1 cellular context compared by ENCODE assay signal in the genomic region with DNA sequence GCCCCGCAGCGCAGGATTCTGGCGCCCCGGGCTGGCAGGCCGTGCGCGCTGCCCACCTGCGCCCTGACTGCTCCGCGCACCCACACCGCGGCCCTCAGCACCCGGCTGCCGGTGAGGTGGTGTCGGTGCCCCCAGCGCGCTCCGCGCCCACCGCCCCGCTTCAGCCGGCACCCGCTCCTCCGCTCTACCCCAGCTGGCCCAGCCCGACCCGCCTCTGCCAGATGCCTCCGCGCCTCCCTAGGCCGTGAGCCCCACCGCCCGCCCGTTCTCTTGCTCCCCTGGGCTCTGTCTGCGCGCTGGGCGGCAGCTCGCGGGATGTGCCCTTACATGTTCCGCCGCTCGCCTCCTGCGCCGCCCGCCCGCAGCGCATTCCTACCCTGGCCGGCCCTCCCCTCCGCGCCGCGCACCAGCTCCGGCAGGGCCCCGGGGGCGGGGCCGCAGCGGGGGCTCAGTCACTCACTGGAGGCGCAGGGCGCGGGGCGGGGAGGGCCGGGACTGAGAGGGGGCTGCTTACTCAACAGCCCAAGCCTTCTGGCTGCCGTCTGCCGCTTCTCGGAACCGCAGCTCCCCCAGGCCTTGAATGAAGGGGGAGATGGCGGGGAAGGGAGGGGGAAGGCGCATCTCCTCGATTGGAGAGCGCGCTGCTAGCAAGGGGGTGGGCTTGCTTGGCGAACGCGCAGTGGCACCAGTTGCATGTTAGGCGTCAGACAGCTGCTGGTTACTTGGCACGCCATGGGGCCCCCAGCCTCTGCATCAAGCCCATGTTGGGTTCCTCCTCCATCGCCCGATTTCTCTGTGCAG.
TF ChIP-seq lines count a peak whose summit lies in the region.

A gene (minus strand): TSS at position 345 of the 801 bp plus-strand sequence. CDS start 402 bp downstream, outside the sequence.

TF ChIP-seq in H1, 55 proteins besides CTCF, POLR2A, EP300 and RAD21 (continued from another document):
- TF ChIP-seq, protein P1, sequence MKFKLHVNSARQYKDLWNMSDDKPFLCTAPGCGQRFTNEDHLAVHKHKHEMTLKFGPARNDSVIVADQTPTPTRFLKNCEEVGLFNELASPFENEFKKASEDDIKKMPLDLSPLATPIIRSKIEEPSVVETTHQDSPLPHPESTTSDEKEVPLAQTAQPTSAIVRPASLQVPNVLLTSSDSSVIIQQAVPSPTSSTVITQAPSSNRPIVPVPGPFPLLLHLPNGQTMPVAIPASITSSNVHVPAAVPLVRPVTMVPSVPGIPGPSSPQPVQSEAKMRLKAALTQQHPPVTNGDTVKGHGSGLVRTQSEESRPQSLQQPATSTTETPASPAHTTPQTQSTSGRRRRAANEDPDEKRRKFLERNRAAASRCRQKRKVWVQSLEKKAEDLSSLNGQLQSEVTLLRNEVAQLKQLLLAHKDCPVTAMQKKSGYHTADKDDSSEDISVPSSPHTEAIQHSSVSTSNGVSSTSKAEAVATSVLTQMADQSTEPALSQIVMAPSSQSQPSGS (IDR thresholded peaks at IDR 0.05; ENCODE audit: low read length), result no peak
- TF ChIP-seq NRF1 (IDR thresholded peaks at IDR 0.05; ENCODE audit: low read depth, low read length) (no peak), BACH1 (IDR thresholded peaks at IDR 0.05; ENCODE audit: low read length) (no peak), FOSL1 (IDR thresholded peaks at IDR 0.05; ENCODE audit: insufficient read depth, low read depth, low read length) (no peak), JUND (IDR thresholded peaks at IDR 0.05; ENCODE audit: low read length) (no peak), TEAD4 (IDR thresholded peaks at IDR 0.05; ENCODE audit: low read depth, low read length) (peak; percentile 66), CEBPB (IDR thresholded peaks at IDR 0.05; ENCODE audit: low read depth, low read length) (no peak), CHD1 (IDR thresholded peaks at IDR 0.05; ENCODE audit: low read depth, low read length) (no peak), SRF (IDR thresholded peaks at IDR 0.05; ENCODE audit: low read depth, low read length) (no peak), EGR1 (IDR thresholded peaks at IDR 0.05; ENCODE audit: borderline replicate concordance, low read depth, low read length) (no peak), CBX8 (IDR thresholded peaks at IDR 0.05; ENCODE audit: borderline replicate concordance, low read depth, low read length) (no peak), CTBP2 (IDR thresholded peaks at IDR 0.05; ENCODE audit: borderline replicate concordance, insufficient read depth, insufficient read length, low read length) (peak; percentile 43), RFX5 (IDR thresholded peaks at IDR 0.05; ENCODE audit: borderline replicate concordance, low read depth, low read length) (no peak), MAFK (IDR thresholded peaks at IDR 0.05; ENCODE audit: low read depth, low read length) (no peak), PHF8 (conservative IDR thresholded peaks at IDR 0.05; ENCODE audit: low read depth, low read length) (peak; percentile 24; the same call in 1 of the 2 replicates), POLR2AphosphoS5 (IDR thresholded peaks at IDR 0.05; ENCODE audit: low read depth, low read length) (no peak), BCL11A (IDR thresholded peaks at IDR 0.05; ENCODE audit: low read depth in 2 of 2, low read length in 2 of 2) (no peak), SAP30 (IDR thresholded peaks at IDR 0.05; ENCODE audit: insufficient read depth, insufficient replicate concordance, low read length) (no peak), RXRA (IDR thresholded peaks at IDR 0.05; ENCODE audit: insufficient read depth, low read depth, low read length) (no peak), GTF2F1 (IDR thresholded peaks at IDR 0.05; ENCODE audit: borderline replicate concordance, low read depth, low read length) (no peak), NANOG (IDR thresholded peaks at IDR 0.05; ENCODE audit: insufficient read depth, low read depth, low read length, poor library complexity, severe bottlenecking) (no peak), SP1 (IDR thresholded peaks at IDR 0.05; ENCODE audit: low read depth, low read length) (no peak), TAF1 (IDR thresholded peaks at IDR 0.05; ENCODE audit: low read depth, low read length) (peak; percentile 61), ZNF274 (IDR thresholded peaks at IDR 0.05; ENCODE audit: borderline replicate concordance, extremely low read depth, low read length) (no peak), CBX5 (IDR thresholded peaks at IDR 0.05; ENCODE audit: low read depth, low read length) (no peak), SIX5 (IDR thresholded peaks at IDR 0.05; ENCODE audit: low read depth, low read length) (no peak), YY1 (IDR thresholded peaks at IDR 0.05; ENCODE audit: low read depth, low read length) (no peak), SIRT6 (IDR thresholded peaks at IDR 0.05; ENCODE audit: low read length) (no peak), RNF2 (IDR thresholded peaks at IDR 0.05; ENCODE audit: borderline replicate concordance, low read depth, low read length, missing control alignments, poor library complexity, severe bottlenecking) (no peak), JUN (IDR thresholded peaks at IDR 0.05; ENCODE audit: low read depth, low read length) (no peak), SP4 (IDR thresholded peaks at IDR 0.05; ENCODE audit: low read length) (peak; percentile 67; the same call in 1 of the 2 replicates), RBBP5 (IDR thresholded peaks at IDR 0.05; ENCODE audit: borderline replicate concordance, low read depth, low read length) (peak; percentile 70; the same call in 1 of the 2 replicates), ASH2L (IDR thresholded peaks at IDR 0.05; ENCODE audit: low read length) (peak; percentile 89), KDM4A (IDR thresholded peaks at IDR 0.05; ENCODE audit: low read depth, low read length, severe bottlenecking) (peak; percentile 78), TBP (IDR thresholded peaks at IDR 0.05; ENCODE audit: low read depth, low read length) (no peak; the same call in 1 of the 2 replicates), TCF12 (IDR thresholded peaks at IDR 0.05; ENCODE audit: low read depth, low read length) (no peak), BRCA1 (IDR thresholded peaks at IDR 0.05; ENCODE audit: low read depth, low read length) (no peak), CHD2 (IDR thresholded peaks at IDR 0.05; ENCODE audit: low read length) (no peak), HDAC2 (IDR thresholded peaks at IDR 0.05; ENCODE audit: borderline replicate concordance in 1 of 2, low read depth in 2 of 2, low read length in 2 of 2) (0 out of 4 replicates have a peak, but pooled peaks of 1 of the 2 experiments have one; percentile 15), KDM5A (IDR thresholded peaks at IDR 0.05; ENCODE audit: low read length) (no peak), SIN3A (conservative IDR thresholded peaks at IDR 0.05 in 1 of 2, IDR thresholded peaks at IDR 0.05 in 1 of 2; ENCODE audit: low read depth in 1 of 2, low read length in 2 of 2) (peak in 1 of 2 experiments; percentile 14; a peak in 2 of 4 replicates), EZH2 (IDR thresholded peaks at IDR 0.05; ENCODE audit: low read depth, low read length, severe bottlenecking) (peak; percentile 2)
- TF ChIP-seq, protein P2, sequence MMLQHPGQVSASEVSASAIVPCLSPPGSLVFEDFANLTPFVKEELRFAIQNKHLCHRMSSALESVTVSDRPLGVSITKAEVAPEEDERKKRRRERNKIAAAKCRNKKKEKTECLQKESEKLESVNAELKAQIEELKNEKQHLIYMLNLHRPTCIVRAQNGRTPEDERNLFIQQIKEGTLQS (IDR thresholded peaks at IDR 0.05; ENCODE audit: insufficient read depth, low read depth, low read length), result no peak
- TF ChIP-seq, protein P3, sequence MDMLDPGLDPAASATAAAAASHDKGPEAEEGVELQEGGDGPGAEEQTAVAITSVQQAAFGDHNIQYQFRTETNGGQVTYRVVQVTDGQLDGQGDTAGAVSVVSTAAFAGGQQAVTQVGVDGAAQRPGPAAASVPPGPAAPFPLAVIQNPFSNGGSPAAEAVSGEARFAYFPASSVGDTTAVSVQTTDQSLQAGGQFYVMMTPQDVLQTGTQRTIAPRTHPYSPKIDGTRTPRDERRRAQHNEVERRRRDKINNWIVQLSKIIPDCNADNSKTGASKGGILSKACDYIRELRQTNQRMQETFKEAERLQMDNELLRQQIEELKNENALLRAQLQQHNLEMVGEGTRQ (IDR thresholded peaks at IDR 0.05; ENCODE audit: low read length), result no peak
- TF ChIP-seq, protein P4, sequence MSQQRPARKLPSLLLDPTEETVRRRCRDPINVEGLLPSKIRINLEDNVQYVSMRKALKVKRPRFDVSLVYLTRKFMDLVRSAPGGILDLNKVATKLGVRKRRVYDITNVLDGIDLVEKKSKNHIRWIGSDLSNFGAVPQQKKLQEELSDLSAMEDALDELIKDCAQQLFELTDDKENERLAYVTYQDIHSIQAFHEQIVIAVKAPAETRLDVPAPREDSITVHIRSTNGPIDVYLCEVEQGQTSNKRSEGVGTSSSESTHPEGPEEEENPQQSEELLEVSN (IDR thresholded peaks at IDR 0.05), result no peak
- TF ChIP-seq, protein P5, sequence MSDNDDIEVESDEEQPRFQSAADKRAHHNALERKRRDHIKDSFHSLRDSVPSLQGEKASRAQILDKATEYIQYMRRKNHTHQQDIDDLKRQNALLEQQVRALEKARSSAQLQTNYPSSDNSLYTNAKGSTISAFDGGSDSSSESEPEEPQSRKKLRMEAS (IDR thresholded peaks at IDR 0.05), result no peak; the same call in 1 of the 2 replicates
- TF ChIP-seq, protein P6, sequence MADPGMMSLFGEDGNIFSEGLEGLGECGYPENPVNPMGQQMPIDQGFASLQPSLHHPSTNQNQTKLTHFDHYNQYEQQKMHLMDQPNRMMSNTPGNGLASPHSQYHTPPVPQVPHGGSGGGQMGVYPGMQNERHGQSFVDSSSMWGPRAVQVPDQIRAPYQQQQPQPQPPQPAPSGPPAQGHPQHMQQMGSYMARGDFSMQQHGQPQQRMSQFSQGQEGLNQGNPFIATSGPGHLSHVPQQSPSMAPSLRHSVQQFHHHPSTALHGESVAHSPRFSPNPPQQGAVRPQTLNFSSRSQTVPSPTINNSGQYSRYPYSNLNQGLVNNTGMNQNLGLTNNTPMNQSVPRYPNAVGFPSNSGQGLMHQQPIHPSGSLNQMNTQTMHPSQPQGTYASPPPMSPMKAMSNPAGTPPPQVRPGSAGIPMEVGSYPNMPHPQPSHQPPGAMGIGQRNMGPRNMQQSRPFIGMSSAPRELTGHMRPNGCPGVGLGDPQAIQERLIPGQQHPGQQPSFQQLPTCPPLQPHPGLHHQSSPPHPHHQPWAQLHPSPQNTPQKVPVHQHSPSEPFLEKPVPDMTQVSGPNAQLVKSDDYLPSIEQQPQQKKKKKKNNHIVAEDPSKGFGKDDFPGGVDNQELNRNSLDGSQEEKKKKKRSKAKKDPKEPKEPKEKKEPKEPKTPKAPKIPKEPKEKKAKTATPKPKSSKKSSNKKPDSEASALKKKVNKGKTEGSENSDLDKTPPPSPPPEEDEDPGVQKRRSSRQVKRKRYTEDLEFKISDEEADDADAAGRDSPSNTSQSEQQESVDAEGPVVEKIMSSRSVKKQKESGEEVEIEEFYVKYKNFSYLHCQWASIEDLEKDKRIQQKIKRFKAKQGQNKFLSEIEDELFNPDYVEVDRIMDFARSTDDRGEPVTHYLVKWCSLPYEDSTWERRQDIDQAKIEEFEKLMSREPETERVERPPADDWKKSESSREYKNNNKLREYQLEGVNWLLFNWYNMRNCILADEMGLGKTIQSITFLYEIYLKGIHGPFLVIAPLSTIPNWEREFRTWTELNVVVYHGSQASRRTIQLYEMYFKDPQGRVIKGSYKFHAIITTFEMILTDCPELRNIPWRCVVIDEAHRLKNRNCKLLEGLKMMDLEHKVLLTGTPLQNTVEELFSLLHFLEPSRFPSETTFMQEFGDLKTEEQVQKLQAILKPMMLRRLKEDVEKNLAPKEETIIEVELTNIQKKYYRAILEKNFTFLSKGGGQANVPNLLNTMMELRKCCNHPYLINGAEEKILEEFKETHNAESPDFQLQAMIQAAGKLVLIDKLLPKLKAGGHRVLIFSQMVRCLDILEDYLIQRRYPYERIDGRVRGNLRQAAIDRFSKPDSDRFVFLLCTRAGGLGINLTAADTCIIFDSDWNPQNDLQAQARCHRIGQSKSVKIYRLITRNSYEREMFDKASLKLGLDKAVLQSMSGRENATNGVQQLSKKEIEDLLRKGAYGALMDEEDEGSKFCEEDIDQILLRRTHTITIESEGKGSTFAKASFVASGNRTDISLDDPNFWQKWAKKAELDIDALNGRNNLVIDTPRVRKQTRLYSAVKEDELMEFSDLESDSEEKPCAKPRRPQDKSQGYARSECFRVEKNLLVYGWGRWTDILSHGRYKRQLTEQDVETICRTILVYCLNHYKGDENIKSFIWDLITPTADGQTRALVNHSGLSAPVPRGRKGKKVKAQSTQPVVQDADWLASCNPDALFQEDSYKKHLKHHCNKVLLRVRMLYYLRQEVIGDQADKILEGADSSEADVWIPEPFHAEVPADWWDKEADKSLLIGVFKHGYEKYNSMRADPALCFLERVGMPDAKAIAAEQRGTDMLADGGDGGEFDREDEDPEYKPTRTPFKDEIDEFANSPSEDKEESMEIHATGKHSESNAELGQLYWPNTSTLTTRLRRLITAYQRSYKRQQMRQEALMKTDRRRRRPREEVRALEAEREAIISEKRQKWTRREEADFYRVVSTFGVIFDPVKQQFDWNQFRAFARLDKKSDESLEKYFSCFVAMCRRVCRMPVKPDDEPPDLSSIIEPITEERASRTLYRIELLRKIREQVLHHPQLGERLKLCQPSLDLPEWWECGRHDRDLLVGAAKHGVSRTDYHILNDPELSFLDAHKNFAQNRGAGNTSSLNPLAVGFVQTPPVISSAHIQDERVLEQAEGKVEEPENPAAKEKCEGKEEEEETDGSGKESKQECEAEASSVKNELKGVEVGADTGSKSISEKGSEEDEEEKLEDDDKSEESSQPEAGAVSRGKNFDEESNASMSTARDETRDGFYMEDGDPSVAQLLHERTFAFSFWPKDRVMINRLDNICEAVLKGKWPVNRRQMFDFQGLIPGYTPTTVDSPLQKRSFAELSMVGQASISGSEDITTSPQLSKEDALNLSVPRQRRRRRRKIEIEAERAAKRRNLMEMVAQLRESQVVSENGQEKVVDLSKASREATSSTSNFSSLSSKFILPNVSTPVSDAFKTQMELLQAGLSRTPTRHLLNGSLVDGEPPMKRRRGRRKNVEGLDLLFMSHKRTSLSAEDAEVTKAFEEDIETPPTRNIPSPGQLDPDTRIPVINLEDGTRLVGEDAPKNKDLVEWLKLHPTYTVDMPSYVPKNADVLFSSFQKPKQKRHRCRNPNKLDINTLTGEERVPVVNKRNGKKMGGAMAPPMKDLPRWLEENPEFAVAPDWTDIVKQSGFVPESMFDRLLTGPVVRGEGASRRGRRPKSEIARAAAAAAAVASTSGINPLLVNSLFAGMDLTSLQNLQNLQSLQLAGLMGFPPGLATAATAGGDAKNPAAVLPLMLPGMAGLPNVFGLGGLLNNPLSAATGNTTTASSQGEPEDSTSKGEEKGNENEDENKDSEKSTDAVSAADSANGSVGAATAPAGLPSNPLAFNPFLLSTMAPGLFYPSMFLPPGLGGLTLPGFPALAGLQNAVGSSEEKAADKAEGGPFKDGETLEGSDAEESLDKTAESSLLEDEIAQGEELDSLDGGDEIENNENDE (IDR thresholded peaks at IDR 0.05; ENCODE audit: insufficient replicate concordance, low read length), result no peak
